Comparison of ENCODE assay signal across 15 cellular contexts in genomic region chr11:115422013-115422697, GRCh38.
"Had no signal": no experiment of that assay in that cellular context is flagged by ENCODE, and none has a peak within 500 bp of the region (broad histone marks: within the 10 kb centered on the region; RNA-seq: fewer than 3 reads in every experiment).

No MANE protein-coding gene starts in this region.

- H3K27me3 ChIP-seq: adrenal gland, breast epithelium, gastrocnemius medialis, pancreas, stomach had no signal

- H3K36me3 ChIP-seq: adrenal gland, breast epithelium, gastrocnemius medialis, pancreas, stomach had no signal

- DNase-seq: activated CD4-positive, alpha-beta T cell treated with anti-CD3 and anti-CD28 coated beads for 36 hours; activated CD4-positive, alpha-beta T cell treated with anti-CD3 and anti-CD28 coated beads, Interleukin-2, amount 50 U/mL, for 48 hours; activated gamma-delta T cell; cerebellar nuclear complex; cortex of kidney; gastrocnemius medialis; naive thymus-derived CD4-positive, alpha-beta T cell; pancreas; stimulated activated CD4-positive, alpha-beta T cell treated with anti-CD3 and anti-CD28 coated beads, Interleukin-4, amount 100 ng/mL, for 24 hours; stomach; T-helper 2 cell had no signal

- ATAC-seq: activated CD4-positive, alpha-beta T cell treated with anti-CD3 and anti-CD28 coated beads for 36 hours; gastrocnemius medialis; naive thymus-derived CD4-positive, alpha-beta T cell; sciatic nerve; stimulated activated effector memory CD8-positive, alpha-beta T cell treated with anti-CD3 and anti-CD28 coated beads, Interleukin-12 subunit alpha, Interleukin-12 subunit beta, amount 100 ng/mL, for 72 hours had no signal

- H3K4me1 ChIP-seq: breast epithelium, gastrocnemius medialis, pancreas had no signal

- H3K9me3 ChIP-seq: adrenal gland, breast epithelium, gastrocnemius medialis, pancreas, stomach had no signal

- H3K27ac ChIP-seq: breast epithelium, gastrocnemius medialis, pancreas, stomach had no signal

- H3K4me3 ChIP-seq: breast epithelium, gastrocnemius medialis, pancreas, stomach had no signal
